ENCODE assay signal across 16 cellular contexts in genomic region chr14:100577986-100578431, GRCh38.
"Had no signal": no experiment of that assay in that cellular context is flagged by ENCODE, and none has a peak within 500 bp of the region (broad histone marks: within the 10 kb centered on the region; RNA-seq: fewer than 3 reads in every experiment).

No MANE protein-coding gene starts in this region.

- H3K27me3 Mint-ChIP-seq: activated naive CD4-positive, alpha-beta T cell treated with anti-CD3 and anti-CD28 coated beads, Interleukin-2, amount 50 U/mL, for 24 hours had no signal

- H3K27me3 ChIP-seq: thyroid gland, uterus had no signal

- H3K4me1 Mint-ChIP-seq: activated naive CD4-positive, alpha-beta T cell treated with anti-CD3 and anti-CD28 coated beads, Interleukin-2, amount 50 U/mL, for 24 hours; nephron had no signal

- ATAC-seq: activated CD4-positive, CD25-positive, alpha-beta regulatory T cell treated with anti-CD3 and anti-CD28 coated beads, Interleukin-2, amount 50 U/mL, for 24 hours had no signal

- H3K79me2 ChIP-seq: hepatocyte had no signal

- H3K9me3 ChIP-seq: thyroid gland, uterus had no signal

- H3K4me3 ChIP-seq: hepatocyte, thyroid gland, uterus had no signal

- H3K36me3 Mint-ChIP-seq: activated naive CD4-positive, alpha-beta T cell treated with anti-CD3 and anti-CD28 coated beads, Interleukin-2, amount 50 U/mL, for 24 hours had no signal

- H2AFZ ChIP-seq: hepatocyte had no signal

- H3K4me3 Mint-ChIP-seq: activated naive CD4-positive, alpha-beta T cell treated with anti-CD3 and anti-CD28 coated beads, Interleukin-2, amount 50 U/mL, for 24 hours; activated T-helper 1 cell treated with anti-CD3 and anti-CD28 coated beads, Interleukin-12 subunit alpha, Interleukin-12 subunit beta, Interleukin-2, Interleukin-4 antibody, amounts not matched to agents 30 ng/mL and 10 ng/mL and 1 ng/mL, durations not matched to agents 14 hours and 24 hours and 36 hours; nephron had no signal

- H3K27ac ChIP-seq: brain microvascular endothelial cell, hepatocyte, thyroid gland, uterus had no signal

- H3K4me1 ChIP-seq: thyroid gland, uterus had no signal

- H3K36me3 ChIP-seq: brain microvascular endothelial cell, thyroid gland, uterus had no signal

- H3K27ac Mint-ChIP-seq: activated naive CD4-positive, alpha-beta T cell treated with anti-CD3 and anti-CD28 coated beads, Interleukin-2, amount 50 U/mL, for 24 hours; activated T-helper 1 cell treated with anti-CD3 and anti-CD28 coated beads, Interleukin-12 subunit alpha, Interleukin-12 subunit beta, Interleukin-2, Interleukin-4 antibody, amounts not matched to agents 30 ng/mL and 10 ng/mL and 1 ng/mL, durations not matched to agents 14 hours and 24 hours and 36 hours; nephron had no signal

- H3K4me2 ChIP-seq: hepatocyte had no signal

- DNase-seq: activated CD4-positive, alpha-beta T cell treated with anti-CD3 and anti-CD28 coated beads, Interleukin-2, amount 50 U/mL, for 48 hours; activated CD8-positive, alpha-beta memory T cell treated with anti-CD3 and anti-CD28 coated beads, Interleukin-2, amount 50 U/mL, for 48 hours; amygdala; brain microvascular endothelial cell; cerebellar nuclear complex; dermis blood vessel endothelial cell; erythroblast; kidney glomerular epithelial cell; stimulated activated CD4-positive, alpha-beta T cell treated with anti-CD3 and anti-CD28 coated beads, Interleukin-4, amount 100 ng/mL, for 4 hours; thyroid gland; uterus had no signal

- H3K9me3 Mint-ChIP-seq: activated naive CD4-positive, alpha-beta T cell treated with anti-CD3 and anti-CD28 coated beads, Interleukin-2, amount 50 U/mL, for 24 hours; activated T-helper 1 cell treated with anti-CD3 and anti-CD28 coated beads, Interleukin-12 subunit alpha, Interleukin-12 subunit beta, Interleukin-2, Interleukin-4 antibody, amounts not matched to agents 30 ng/mL and 10 ng/mL and 1 ng/mL, durations not matched to agents 14 hours and 24 hours and 36 hours; nephron had no signal
